Comparison of ENCODE assay signal across 1 cellular context in the genomic region with DNA sequence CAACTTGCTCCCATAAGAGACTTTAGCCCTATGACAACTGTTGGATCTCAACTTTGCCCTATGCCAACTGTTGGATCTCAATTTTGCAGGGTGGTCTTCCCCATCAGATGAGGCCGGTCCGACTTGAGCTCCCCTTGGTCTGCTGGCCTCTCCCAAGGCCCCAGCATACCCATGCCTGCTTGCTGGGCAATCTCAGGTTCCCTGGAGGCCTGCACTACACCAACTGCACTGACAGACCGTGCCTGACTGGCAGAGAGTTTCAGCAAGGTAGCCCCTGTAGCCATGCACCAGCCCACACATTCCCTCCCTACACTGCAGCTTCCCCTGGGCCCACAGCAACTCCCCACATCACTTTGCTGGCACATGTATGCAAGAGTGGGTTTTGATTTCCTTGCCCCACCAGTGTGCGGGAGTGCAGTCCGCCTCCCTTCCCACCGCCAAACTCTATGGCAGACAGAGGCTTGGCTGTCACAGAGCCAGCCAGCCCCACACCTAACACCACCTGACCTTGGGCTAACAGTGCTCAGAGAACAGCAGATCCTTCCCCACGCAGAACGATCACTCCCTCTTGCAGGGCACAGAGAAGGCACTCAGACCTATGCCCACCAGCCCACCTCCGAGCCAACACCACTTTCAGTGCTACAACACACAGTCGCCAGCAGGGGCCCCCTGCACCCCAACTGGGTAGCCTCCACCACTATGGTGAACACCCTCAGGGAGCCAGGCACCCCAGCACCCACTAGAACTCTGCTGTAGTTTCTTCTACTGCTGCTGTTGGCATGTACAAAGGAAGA.
TF ChIP-seq lines count a peak whose summit lies in the region.

No MANE protein-coding gene starts in this region.

TF ChIP-seq in GM12878, 131 proteins besides CTCF, POLR2A, EP300 and RAD21 (continued from another document):
- TF ChIP-seq, protein P1, sequence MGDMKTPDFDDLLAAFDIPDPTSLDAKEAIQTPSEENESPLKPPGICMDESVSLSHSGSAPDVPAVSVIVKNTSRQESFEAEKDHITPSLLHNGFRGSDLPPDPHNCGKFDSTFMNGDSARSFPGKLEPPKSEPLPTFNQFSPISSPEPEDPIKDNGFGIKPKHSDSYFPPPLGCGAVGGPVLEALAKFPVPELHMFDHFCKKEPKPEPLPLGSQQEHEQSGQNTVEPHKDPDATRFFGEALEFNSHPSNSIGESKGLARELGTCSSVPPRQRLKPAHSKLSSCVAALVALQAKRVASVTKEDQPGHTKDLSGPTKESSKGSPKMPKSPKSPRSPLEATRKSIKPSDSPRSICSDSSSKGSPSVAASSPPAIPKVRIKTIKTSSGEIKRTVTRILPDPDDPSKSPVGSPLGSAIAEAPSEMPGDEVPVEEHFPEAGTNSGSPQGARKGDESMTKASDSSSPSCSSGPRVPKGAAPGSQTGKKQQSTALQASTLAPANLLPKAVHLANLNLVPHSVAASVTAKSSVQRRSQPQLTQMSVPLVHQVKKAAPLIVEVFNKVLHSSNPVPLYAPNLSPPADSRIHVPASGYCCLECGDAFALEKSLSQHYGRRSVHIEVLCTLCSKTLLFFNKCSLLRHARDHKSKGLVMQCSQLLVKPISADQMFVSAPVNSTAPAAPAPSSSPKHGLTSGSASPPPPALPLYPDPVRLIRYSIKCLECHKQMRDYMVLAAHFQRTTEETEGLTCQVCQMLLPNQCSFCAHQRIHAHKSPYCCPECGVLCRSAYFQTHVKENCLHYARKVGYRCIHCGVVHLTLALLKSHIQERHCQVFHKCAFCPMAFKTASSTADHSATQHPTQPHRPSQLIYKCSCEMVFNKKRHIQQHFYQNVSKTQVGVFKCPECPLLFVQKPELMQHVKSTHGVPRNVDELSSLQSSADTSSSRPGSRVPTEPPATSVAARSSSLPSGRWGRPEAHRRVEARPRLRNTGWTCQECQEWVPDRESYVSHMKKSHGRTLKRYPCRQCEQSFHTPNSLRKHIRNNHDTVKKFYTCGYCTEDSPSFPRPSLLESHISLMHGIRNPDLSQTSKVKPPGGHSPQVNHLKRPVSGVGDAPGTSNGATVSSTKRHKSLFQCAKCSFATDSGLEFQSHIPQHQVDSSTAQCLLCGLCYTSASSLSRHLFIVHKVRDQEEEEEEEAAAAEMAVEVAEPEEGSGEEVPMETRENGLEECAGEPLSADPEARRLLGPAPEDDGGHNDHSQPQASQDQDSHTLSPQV (IDR thresholded peaks at IDR 0.05), result no peak
- no peak for TF ChIP-seq ZNF24 (IDR thresholded peaks at IDR 0.05)
- TF ChIP-seq E4F1 (IDR thresholded peaks at IDR 0.05; ENCODE audit: borderline replicate concordance, partially characterized antibody), result no peak
TF ChIP-seq in GM12878: peak in this region for 0.
